In the genomic region with DNA sequence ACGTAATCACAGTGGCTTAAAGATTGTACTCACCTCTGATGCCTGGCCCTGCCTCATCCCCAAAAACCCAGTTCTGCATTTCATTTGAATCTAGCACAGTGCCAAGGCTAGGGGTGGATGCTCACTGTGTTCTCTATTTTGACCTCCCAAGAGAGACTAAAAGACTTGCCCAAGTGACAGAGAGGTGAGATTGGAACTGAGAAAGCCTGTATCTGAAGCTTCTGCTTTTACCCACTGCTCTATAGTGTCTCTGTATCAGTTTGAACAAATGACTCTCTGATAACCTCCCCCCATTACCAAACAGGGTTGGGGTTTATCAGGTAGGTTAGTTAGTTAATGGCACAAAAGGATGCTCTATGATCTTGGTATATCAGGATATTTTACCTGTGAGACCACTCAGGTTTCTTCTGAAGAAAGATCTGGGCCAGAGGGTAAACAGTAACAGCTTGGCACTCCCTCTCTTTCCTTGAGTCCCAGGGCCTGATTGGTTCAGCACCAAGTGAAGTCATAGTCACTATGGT, we compare ENCODE assay signal across 18 cellular contexts. TPM values are rescaled to one million over a fixed set of nuclear protein-coding genes. Genes with fewer than 3 reads are reported as not detected.
"Had no signal": no experiment of that assay in that cellular context is flagged by ENCODE, and none has a peak within 500 bp of the region (broad histone marks: within the 10 kb centered on the region; RNA-seq: fewer than 3 reads in every experiment).

Gene ETDB (minus strand): TSS at position 471 of the 521 bp plus-strand sequence. CDS start 1,265 bp downstream, outside the sequence.

RNA-seq across cellular contexts. Expression of gene ETDB, which starts in this region (rescaled TPM):
- total RNA-seq: activated CD4-positive, alpha-beta memory T cell treated with anti-CD3 and anti-CD28 coated beads, Interleukin-2, amount 10 ng/mL, durations not matched to agents 7 days and 5 days; activated CD4-positive, alpha-beta T cell treated with anti-CD3 and anti-CD28 coated beads, Interleukin-2, amount 10 ng/mL, durations not matched to agents 7 days and 5 days; activated CD8-positive, alpha-beta memory T cell treated with anti-CD3 and anti-CD28 coated beads, Interleukin-2, amount 10 ng/mL, durations not matched to agents 7 days and 5 days; activated CD8-positive, alpha-beta T cell treated with anti-CD3 and anti-CD28 coated beads, Interleukin-2, amount 10 ng/mL, durations not matched to agents 7 days and 5 days; activated naive CD8-positive, alpha-beta T cell treated with anti-CD3 and anti-CD28 coated beads, Interleukin-2, amount 10 ng/mL, durations not matched to agents 7 days and 5 days; activated T-helper 1 cell treated with anti-CD3 and anti-CD28 coated beads, Interleukin-12 subunit alpha, Interleukin-12 subunit beta, Interleukin-2, Interleukin-4 antibody, amounts not matched to agents 30 ng/mL and 10 ng/mL and 1 ng/mL, durations not matched to agents 14 hours and 24 hours and 36 hours; activated T-helper 2 cell treated with anti-CD3 and anti-CD28 coated beads, Interferon-gamma antibody, Interleukin-2, Interleukin-4, amounts not matched to agents 10 μg/mL and 5 μg/mL and 100 μg/mL, durations not matched to agents 14 hours and 24 hours and 36 hours; ascending aorta; body of pancreas; breast epithelium; cardiac muscle cell; chondrocyte; T-cell; T-helper 1 cell treated with Interleukin-12 subunit alpha and Interleukin-12 subunit beta and Interleukin-4 antibody, amounts not matched to agents 30 ng/mL and 1 ng/mL, for 36 hours; T-helper 17 cell; T-helper 2 cell treated with Interferon-gamma antibody and Interleukin-4, amounts not matched to agents 100 ng/mL and 5 ng/mL, for 36 hours; WTC11 had no signal
- polyA plus RNA-seq: adipose tissue, cardiac muscle cell had no signal
